In genomic region chr4:176587920-176588319, GRCh38 we compare ENCODE assay signal across 1 cellular context.
TF ChIP-seq lines count a peak whose summit lies in the region.

No MANE protein-coding gene starts in this region.

TF ChIP-seq in GM23338, 12 proteins besides CTCF, POLR2A, EP300 and RAD21 (continued from another document):
- no peak for TF ChIP-seq ZNF462 (CRISPR knock-in tag; IDR thresholded peaks at IDR 0.05)
- TF ChIP-seq JUNB (IDR thresholded peaks at IDR 0.05; ENCODE audit: unreplicated experiment), result no peak
- no peak for TF ChIP-seq STAT1 (IDR thresholded peaks at IDR 0.05; ENCODE audit: unreplicated experiment)
- no peak for TF ChIP-seq NANOG (IDR thresholded peaks at IDR 0.05; ENCODE audit: borderline replicate concordance)
- TF ChIP-seq ETS1 (IDR thresholded peaks at IDR 0.05), result no peak
